ENCODE assay signal across 8 cellular contexts in the genomic region with DNA sequence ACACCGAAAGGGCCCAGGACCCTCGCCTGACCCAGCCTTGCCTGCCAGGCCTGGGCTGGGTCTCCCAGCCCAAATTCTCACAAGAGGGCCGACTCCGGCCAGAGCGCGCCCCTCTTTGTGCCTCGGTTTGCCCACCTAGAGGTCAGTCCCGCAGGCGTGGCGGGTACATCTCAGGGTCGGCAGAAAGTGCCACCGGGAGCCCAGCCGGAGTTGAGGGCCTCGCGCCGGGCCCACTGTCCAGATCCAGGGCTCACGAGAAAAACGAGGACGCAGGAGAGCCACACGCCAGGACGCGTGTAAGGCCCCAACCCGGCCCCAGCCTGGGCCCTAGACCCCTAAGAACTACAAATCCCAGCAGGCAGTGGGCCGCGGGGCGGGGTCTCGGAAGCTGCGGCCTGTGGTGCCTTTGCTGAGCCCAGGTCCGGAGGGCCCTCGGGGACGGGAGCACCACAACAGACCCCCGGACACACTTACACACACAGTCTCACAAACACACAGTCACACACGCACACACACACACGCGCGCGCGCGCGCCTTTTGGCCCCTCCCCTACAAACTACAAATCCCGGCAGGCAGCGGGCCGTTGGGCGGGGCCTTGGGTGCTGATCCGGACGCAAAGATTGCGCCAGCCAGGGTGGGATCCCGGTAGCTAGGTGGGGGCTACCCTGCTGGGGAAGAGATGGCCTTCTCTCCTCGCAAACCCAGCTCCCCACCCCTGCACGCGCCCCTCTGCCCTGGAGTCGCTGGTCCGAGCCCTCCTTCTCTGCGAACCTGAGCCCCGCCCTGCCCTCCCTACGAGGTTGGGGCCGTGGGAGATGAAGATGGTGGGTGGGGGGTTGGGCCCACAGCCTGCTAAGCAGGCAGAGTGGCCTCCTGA. TPM values are rescaled to one million over a fixed set of nuclear protein-coding genes. Genes with fewer than 3 reads are reported as not detected.
DNase-seq lines count a peak whose midpoint lies in the region; FAIRE-seq and TF ChIP-seq lines count a peak whose summit lies in the region.

A gene (plus strand): TSS at position 583 of the 877 bp plus-strand sequence. CDS start 10,752 bp downstream, outside the sequence.

- H3K36me3 ChIP-seq in SK-N-MC (ENCODE audit: insufficient read depth, low read length): no peaks in the 10 kb centered on the region
- no peaks in the 10 kb centered on the region for H3K36me3 ChIP-seq in osteoblast (ENCODE audit: insufficient read depth, low read length)
- H3K36me3 ChIP-seq in testis (ENCODE audit: low read depth, missing control alignments): no peaks in the 10 kb centered on the region

- H3K9ac ChIP-seq in SK-N-MC (ENCODE audit: insufficient read length): peak within 1 kb of the TSS; percentile 84

- TF ChIP-seq CTCF in osteoblast (IDR thresholded peaks at IDR 0.05; ENCODE audit: extremely low read depth, low read depth, low read length): no peak
- TF ChIP-seq CTCF in testis (IDR thresholded peaks at IDR 0.05): no peak

- peak within 1 kb of the TSS; percentile 89 for H2AFZ ChIP-seq in osteoblast (ENCODE audit: low read length)

- peak within 1 kb of the TSS; percentile 99 for H3K27ac Mint-ChIP-seq in activated naive CD4-positive, alpha-beta T cell treated with anti-CD3 and anti-CD28 coated beads, Interleukin-2, amount 50 U/mL, for 24 hours

- peak within 1 kb of the TSS; percentile 97 for H3K4me3 Mint-ChIP-seq in activated naive CD4-positive, alpha-beta T cell treated with anti-CD3 and anti-CD28 coated beads, Interleukin-2, amount 50 U/mL, for 24 hours

- peaks cover 21% of the 10 kb centered on the region for H3K4me1 Mint-ChIP-seq in activated naive CD4-positive, alpha-beta T cell treated with anti-CD3 and anti-CD28 coated beads, Interleukin-2, amount 50 U/mL, for 24 hours

- FAIRE-seq in H54 (lab: Jason Lieb, UNC): no peak

- intact Hi-C loops in testis (cut with DNase I; ENCODE audit: low total_unique reads): no loop called here

- H3K4me1 ChIP-seq in osteoblast (ENCODE audit: insufficient read depth, low read length) (peaks cover 35% of the 10 kb centered on the region), testis (peaks cover 38% of the 10 kb centered on the region)

- DNase-seq in GF-D8 (lab: John Stamatoyannopoulos, UW) (peak; percentile 48), H54 (ENCODE audit: insufficient read length, low spot score) (peak; percentile 76), LoVo (ENCODE audit: low spot score) (peak; percentile 79), SK-N-MC (ENCODE audit: low read depth, low spot score) (peak; percentile 12), glomerular visceral epithelial cell (ENCODE audit: extremely low spot score) (peak; percentile 64), osteoblast (ENCODE audit: insufficient read length, low spot score, missing footprints) (peak; percentile 97), testis (peak; percentile 91)

- no peaks in the 10 kb centered on the region for H3K36me3 Mint-ChIP-seq in activated naive CD4-positive, alpha-beta T cell treated with anti-CD3 and anti-CD28 coated beads, Interleukin-2, amount 50 U/mL, for 24 hours

- no peaks in the 10 kb centered on the region for H3K27me3 ChIP-seq in osteoblast (ENCODE audit: insufficient read depth, low read length)
- H3K27me3 ChIP-seq in testis: no peaks in the 10 kb centered on the region

- TF ChIP-seq POLR2A in H54 (IDR thresholded peaks at IDR 0.05; ENCODE audit: low read depth, low read length) (0 out of 2 replicates have a peak, but pooled peaks have one; percentile 12), testis (IDR thresholded peaks at IDR 0.05) (peak; percentile 13)

- peaks cover 6% of the 10 kb centered on the region for H3K79me2 ChIP-seq in osteoblast (ENCODE audit: insufficient read depth, low read length)

- H3K27me3 Mint-ChIP-seq in activated naive CD4-positive, alpha-beta T cell treated with anti-CD3 and anti-CD28 coated beads, Interleukin-2, amount 50 U/mL, for 24 hours: peaks cover 3% of the 10 kb centered on the region

- 0 to 15% methylated on average over 1 to 54 of the region's 57 CpGs for WGBS in testis, 2 donors

- H3K9me3 ChIP-seq in SK-N-MC (ENCODE audit: low read depth, low read length) (no peaks in the 10 kb centered on the region), osteoblast (ENCODE audit: low read depth, low read length) (no peaks in the 10 kb centered on the region), testis (no peaks in the 10 kb centered on the region)

- peak within 1 kb of the TSS; percentile 83 for H3K4me3 ChIP-seq in SK-N-MC
- peak within 1 kb of the TSS; percentile 94 for H3K4me3 ChIP-seq in osteoblast (ENCODE audit: insufficient read depth, low read length)
- peak within 1 kb of the TSS; percentile 83 to 84 for H3K4me3 ChIP-seq in testis

- H3K27ac ChIP-seq in SK-N-MC: peak within 1 kb of the TSS; percentile 92
- peak within 1 kb of the TSS; percentile 81 for H3K27ac ChIP-seq in osteoblast (ENCODE audit: low read depth, low read length)
- peak within 1 kb of the TSS; percentile 95 to 97 for H3K27ac ChIP-seq in testis

- H3K4me2 ChIP-seq in osteoblast (ENCODE audit: insufficient read depth, low read length): peak within 1 kb of the TSS; percentile 92

- H3K9me3 Mint-ChIP-seq in activated naive CD4-positive, alpha-beta T cell treated with anti-CD3 and anti-CD28 coated beads, Interleukin-2, amount 50 U/mL, for 24 hours: no peaks in the 10 kb centered on the region

- H4K20me1 ChIP-seq in osteoblast (ENCODE audit: insufficient read depth, low read length): no peaks in the 10 kb centered on the region

RNA-seq across cellular contexts. Expression of the gene that starts here (rescaled TPM):
- total RNA-seq in osteoblast (under 0.01 TPM in 1 of 2 replicates, not detected in the other), testis (10 to 100 TPM; 11.2 to 13.6 TPM)
- polyA plus RNA-seq in testis (ENCODE audit: insufficient read depth, low read depth, low replicate concordance): 15.9 TPM

Comparison
In these comparisons a context has a peak if more than half of its experiments do, and no peak if none do; other contexts are left out.
1. Peak in every context shown above with its lines: DNase-seq, H3K4me3 ChIP-seq and H3K27ac ChIP-seq.
2. RNA of the gene that starts here (total RNA-seq): 11.2 to 13.6 TPM in testis; under 0.01 TPM in osteoblast; every median in the first group is over 10 times any median in the second.
3. Peak in DNase-seq, H3K4me3 ChIP-seq, H3K27ac ChIP-seq and H3K4me2 ChIP-seq in osteoblast; RNA of the gene not detected or under 1 TPM.
4. DNase-seq: peak in every context shown above with its lines; median percentile 97 in osteoblast; 91 in testis; 79 in LoVo; 76 in H54; 64 in glomerular visceral epithelial cell; 48 in GF-D8; 12 in SK-N-MC.